11 cellular contexts compared by ENCODE assay signal in the genomic region with DNA sequence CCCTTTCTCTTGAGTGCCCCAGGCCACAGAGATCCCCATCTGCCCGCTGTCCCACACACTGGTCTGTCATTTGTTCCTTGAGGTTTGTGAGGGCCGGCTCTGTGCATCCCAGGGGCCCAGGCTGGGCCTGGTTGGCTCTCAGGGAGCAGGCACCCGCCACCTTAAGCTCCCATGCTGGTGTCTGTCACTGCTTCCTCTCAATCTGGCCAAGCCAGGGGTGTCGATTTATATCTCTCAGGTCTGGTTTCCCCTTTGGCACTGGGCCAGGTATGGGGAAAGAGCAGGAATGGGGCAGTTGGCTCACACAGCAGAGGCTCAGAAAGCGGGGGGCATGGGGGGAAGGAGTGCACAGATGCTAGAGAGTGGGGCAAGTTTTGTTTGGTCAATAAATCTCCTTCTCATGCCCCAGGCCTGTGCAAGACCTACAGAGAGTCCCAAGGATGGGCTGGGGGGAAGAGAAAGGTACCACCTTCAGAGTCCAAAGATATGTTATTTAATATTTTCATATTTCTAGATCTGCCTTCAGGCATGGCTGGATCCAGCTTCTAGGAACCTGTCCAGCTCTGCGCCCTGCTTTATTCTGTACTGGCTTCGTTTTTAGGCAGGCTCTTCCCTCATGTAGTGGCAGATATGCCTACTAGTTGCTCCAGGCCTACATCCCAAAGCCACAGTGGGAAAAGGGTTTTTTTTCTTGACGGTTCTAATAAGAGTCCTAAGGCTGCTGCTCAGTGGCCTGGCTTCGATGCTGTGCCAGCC. TPM values are rescaled to one million over a fixed set of nuclear protein-coding genes. Genes with fewer than 3 reads are reported as not detected.
DNase-seq lines count a peak whose midpoint lies in the region; ATAC-seq and TF ChIP-seq lines count a peak whose summit lies in the region.
"Had no signal": no experiment of that assay in that cellular context is flagged by ENCODE, and none has a peak within 500 bp of the region (broad histone marks: within the 10 kb centered on the region; RNA-seq: fewer than 3 reads in every experiment).

No MANE protein-coding gene starts in this region.

- intact Hi-C loops in OCI-LY7 (cut with micrococcal nuclease; ENCODE audit: unreplicated experiment), result no loop called here

- peaks cover 6% of the 10 kb centered on the region for H3K9me3 Mint-ChIP-seq in activated CD4-positive, alpha-beta T cell treated with anti-CD3 and anti-CD28 coated beads, Interleukin-2, amount 10 ng/mL, durations not matched to agents 7 days and 5 days

- BruUV-seq in OCI-LY7 (replicated peaks; lab: Mats Ljungman, UMichigan), result no TSS peak

- TF ChIP-seq CTCF in OCI-LY7 (conservative IDR thresholded peaks at IDR 0.05; ENCODE audit: low read length), result no peak

- H3K4me1 Mint-ChIP-seq in activated CD4-positive, alpha-beta T cell treated with anti-CD3 and anti-CD28 coated beads, Interleukin-2, amount 10 ng/mL, durations not matched to agents 7 days and 5 days, result peaks cover 30% of the 10 kb centered on the region
- peaks cover 6% of the 10 kb centered on the region for H3K4me1 Mint-ChIP-seq in T-helper 17 cell

- no peak overlapping the region for H2AFZ ChIP-seq in OCI-LY7 (ENCODE audit: low read length)

- ATAC-seq in T-helper 17 cell (no peak), HG02571 (IDR thresholded peaks at IDR 0.05; ENCODE audit: unreplicated experiment) (no peak)
- peak; percentile 11 for ATAC-seq in stimulated activated naive CD8-positive, alpha-beta T cell treated with anti-CD3 and anti-CD28 coated beads, Interleukin-15, Interleukin-2, amounts not matched to agents 100 U/mL and 50 U/mL, for 24 hours

- no peaks in the 10 kb centered on the region for H4K20me1 ChIP-seq in OCI-LY7 (ENCODE audit: insufficient read depth, low read length)

- H3K27me3 Mint-ChIP-seq in activated CD4-positive, alpha-beta T cell treated with anti-CD3 and anti-CD28 coated beads, Interleukin-2, amount 10 ng/mL, durations not matched to agents 7 days and 5 days, result no peaks in the 10 kb centered on the region
- H3K27me3 Mint-ChIP-seq in T-helper 17 cell, result no peaks in the 10 kb centered on the region
- H3K27me3 Mint-ChIP-seq: progenitor cell of endocrine pancreas had no signal

- no peaks in the 10 kb centered on the region for H3K79me2 ChIP-seq in OCI-LY7 (ENCODE audit: insufficient read depth, low read depth, low read length)

- H3K9me3 ChIP-seq in T-helper 17 cell (ENCODE audit: control insufficient read depth, low read length, poor library complexity, severe bottlenecking), result no peaks in the 10 kb centered on the region
- H3K9me3 ChIP-seq in OCI-LY7 (ENCODE audit: low read length), result no peaks in the 10 kb centered on the region

- H3K4me2 ChIP-seq in OCI-LY7 (ENCODE audit: low read length), result no peak overlapping the region

- H3K4me3 Mint-ChIP-seq in activated CD4-positive, alpha-beta T cell treated with anti-CD3 and anti-CD28 coated beads, Interleukin-2, amount 10 ng/mL, durations not matched to agents 7 days and 5 days, result no peak overlapping the region
- no peak overlapping the region for H3K4me3 Mint-ChIP-seq in T-helper 17 cell

- H3K27ac ChIP-seq in epithelial cell of prostate (peak overlapping the region; percentile 4), OCI-LY7 (ENCODE audit: low read depth, low read length, poor library complexity, severe bottlenecking) (no peak overlapping the region)

- POLR2A ChIA-PET in activated CD4-positive, alpha-beta T cell treated with anti-CD3 and anti-CD28 coated beads, Interleukin-2, amount 10 ng/mL, durations not matched to agents 7 days and 5 days (lab: Charles Lee), result no interaction called here
- POLR2A ChIA-PET in OCI-LY7 (lab: Charles Lee), result no interaction called here

- H3K36me3 Mint-ChIP-seq in activated CD4-positive, alpha-beta T cell treated with anti-CD3 and anti-CD28 coated beads, Interleukin-2, amount 10 ng/mL, durations not matched to agents 7 days and 5 days (ENCODE audit: low read depth), result peaks cover 93% of the 10 kb centered on the region
- peaks cover 8% of the 10 kb centered on the region for H3K36me3 Mint-ChIP-seq in T-helper 17 cell (ENCODE audit: low read depth)

- H3K4me3 ChIP-seq in OCI-LY7 (ENCODE audit: low read depth, low read length, poor library complexity, severe bottlenecking), result no peak overlapping the region

- H3K27ac Mint-ChIP-seq in activated CD4-positive, alpha-beta T cell treated with anti-CD3 and anti-CD28 coated beads, Interleukin-2, amount 10 ng/mL, durations not matched to agents 7 days and 5 days, result peak overlapping the region; percentile 54
- peak overlapping the region; percentile 78 for H3K27ac Mint-ChIP-seq in T-helper 17 cell
- H3K27ac Mint-ChIP-seq: progenitor cell of endocrine pancreas had no signal

- CTCF ChIA-PET in activated CD4-positive, alpha-beta T cell treated with anti-CD3 and anti-CD28 coated beads, Interleukin-2, amount 10 ng/mL, durations not matched to agents 7 days and 5 days (lab: Charles Lee), result interaction anchor here (0.8 to 2.2 kb wide), 2 partner anchors 30 to 113 kb away, joined by 4 to 8 read pairs; no protein-coding TSS in a partner anchor
- CTCF ChIA-PET in OCI-LY7 (lab: Charles Lee; ENCODE audit: unreplicated experiment), result no interaction called here

- no peak for DNase-seq in activated CD4-positive, alpha-beta T cell treated with anti-CD3 and anti-CD28 coated beads, Interleukin-2, amount 10 ng/mL, durations not matched to agents 7 days and 5 days
- no peak for DNase-seq in activated CD4-positive, alpha-beta T cell treated with anti-CD3 and anti-CD28 coated beads for 48 hours
- no peak for DNase-seq in T-helper 17 cell
- no peak for DNase-seq in epithelial cell of prostate (ENCODE audit: low read depth, low spot score)
- no peak for DNase-seq in stimulated activated naive CD8-positive, alpha-beta T cell treated with anti-CD3 and anti-CD28 coated beads, Interleukin-15, Interleukin-2, amounts not matched to agents 100 U/mL and 50 U/mL, for 24 hours
- DNase-seq in AG08396 (ENCODE audit: low spot score), result no peak
- no peak for DNase-seq in OCI-LY7 (ENCODE audit: low spot score)
- DNase-seq: DND-41, NCI-H2081 had no signal

- H3K36me3 ChIP-seq in OCI-LY7 (ENCODE audit: insufficient read depth, low read length), result peaks cover 82% of the 10 kb centered on the region

- H3K4me1 ChIP-seq in OCI-LY7 (ENCODE audit: insufficient read depth, low read length, poor library complexity, severe bottlenecking), result no peaks in the 10 kb centered on the region

- no peaks in the 10 kb centered on the region for H3K9me2 ChIP-seq in OCI-LY7 (ENCODE audit: insufficient read depth, low read length)

RNA-seq across cellular contexts. Expression of a gene that starts 34.3 kb away (rescaled TPM):
- total RNA-seq in activated CD4-positive, alpha-beta T cell treated with anti-CD3 and anti-CD28 coated beads, Interleukin-2, amount 10 ng/mL, durations not matched to agents 7 days and 5 days, result 100 to 1,000 TPM; 242 to 262 TPM
- total RNA-seq in T-helper 17 cell (100 to 1,000 TPM; 156 to 173 TPM), OCI-LY7 (2022) (73.1 and 101 TPM in 2 replicates)
- total RNA-seq in OCI-LY7 (2014; rRNA removed; shearing (Covaris generic)), result 33.0 and 82.8 TPM in 2 replicates

RNA-seq across cellular contexts. Expression of a gene that starts 53.9 kb away (rescaled TPM):
- 10 to 100 TPM; 44.4 to 45.6 TPM for total RNA-seq in activated CD4-positive, alpha-beta T cell treated with anti-CD3 and anti-CD28 coated beads, Interleukin-2, amount 10 ng/mL, durations not matched to agents 7 days and 5 days
- total RNA-seq in T-helper 17 cell (10 to 100 TPM; 17.6 to 26.4 TPM), OCI-LY7 (2022) (36.7 and 47.0 TPM in 2 replicates)
- total RNA-seq in OCI-LY7 (2014; rRNA removed; shearing (Covaris generic)), result 10.0 and 10.9 TPM in 2 replicates
- total RNA-seq: progenitor cell of endocrine pancreas had no signal
